In genomic region chr1:14371806-14372497, GRCh38 we compare ENCODE assay signal across 19 cellular contexts.
A peak's percentile ranks its signal among the peaks of the same experiment; 100 is the strongest.
DNase-seq lines count a peak whose midpoint lies in the region; ATAC-seq and TF ChIP-seq lines count a peak whose summit lies in the region.
"Had no signal": no experiment of that assay in that cellular context is flagged by ENCODE, and none has a peak within 500 bp of the region (broad histone marks: within the 10 kb centered on the region; RNA-seq: fewer than 3 reads in every experiment).

No MANE protein-coding gene starts in this region.

- no peak overlapping the region for H3K4ac ChIP-seq in IMR-90 (ENCODE audit: low read depth, low read length)

- no peak overlapping the region for H3K18ac ChIP-seq in IMR-90 (ENCODE audit: low read depth, low read length)

- no peak overlapping the region for H2BK120ac ChIP-seq in IMR-90 (ENCODE audit: low read depth, low read length)

- no peak overlapping the region for H2BK15ac ChIP-seq in IMR-90 (ENCODE audit: low read depth, low read length)

- H2AK9ac ChIP-seq in IMR-90 (replicated peaks; ENCODE audit: low read depth, low read length, poor library complexity), result no peak overlapping the region

- H3K4me2 ChIP-seq in IMR-90 (ENCODE audit: low read depth, low read length) (no peak overlapping the region), MM.1S (ENCODE audit: low read depth, low read length) (no peak overlapping the region)
- H3K4me2 ChIP-seq: BLaER1 had no signal

- H4K20me1 ChIP-seq in IMR-90 (ENCODE audit: insufficient read depth, low read length) (no peaks in the 10 kb centered on the region), MM.1S (ENCODE audit: insufficient read depth, low read length) (no peaks in the 10 kb centered on the region)
- H4K20me1 ChIP-seq: BLaER1 had no signal

- no peak overlapping the region for H2BK5ac ChIP-seq in IMR-90 (ENCODE audit: low read depth, low read length, poor library complexity, severe bottlenecking)

- no peaks in the 10 kb centered on the region for H3K9me3 ChIP-seq in IMR-90 (ENCODE audit: control insufficient read depth, insufficient read depth, low read length)
- 0 out of 2 replicates have a peak, but pooled peaks cover 3% of the 10 kb centered on the region for H3K9me3 ChIP-seq in MM.1S (replicated peaks; ENCODE audit: insufficient read depth, low read length)
- H3K9me3 ChIP-seq in heart right ventricle, result no peaks in the 10 kb centered on the region
- H3K9me3 ChIP-seq: BLaER1 had no signal

- peaks cover 0 to 2% (median 0%) of the 10 kb centered on the region in 5 experiments for H3K9me3 Mint-ChIP-seq in brain

- ATAC-seq in IMR-90 (ENCODE audit: low read depth) (peak; percentile 35), left ventricle myocardium superior (no peak), heart right ventricle (no peak)
- ATAC-seq: GM12878, K562, SK-N-SH treated with all-trans-retinoic acid at 6 μM for 48 hours had no signal

- in situ Hi-C loops in IMR-90 (cut with MboI; ENCODE audit: low sequenced_read_pairs), result no loop called here

- TF ChIP-seq POLR2A in IMR-90 (IDR thresholded peaks at IDR 0.05; ENCODE audit: low read depth, low read length), result no peak

- H3K9me1 ChIP-seq in IMR-90 (ENCODE audit: insufficient read depth, low read length), result no peaks in the 10 kb centered on the region

- dilution Hi-C loops in IMR-90 (cut with HindIII; ENCODE audit: low sequenced_read_pairs, unreplicated experiment), result no loop called here

- H3K27ac ChIP-seq in IMR-90 (ENCODE audit: insufficient read depth, low read length) (no peak overlapping the region), MM.1S (ENCODE audit: low read length) (no peak overlapping the region), heart right ventricle (no peak overlapping the region)
- H3K27ac ChIP-seq: BLaER1 had no signal

- TF ChIP-seq CTCF in IMR-90 (conservative IDR thresholded peaks at IDR 0.05; ENCODE audit: low read depth, low read length) (no peak), brain (conservative IDR thresholded peaks at IDR 0.05) (no peak), MM.1S (IDR thresholded peaks at IDR 0.05; ENCODE audit: low read length) (no peak), heart right ventricle (IDR thresholded peaks at IDR 0.05) (no peak)

- H3K4me1 Mint-ChIP-seq in brain, result peaks cover 61% of the 10 kb centered on the region
- H3K4me1 Mint-ChIP-seq: CD8-positive, alpha-beta memory T cell had no signal

- no peaks in the 10 kb centered on the region for H3K36me3 Mint-ChIP-seq in brain
- H3K36me3 Mint-ChIP-seq: CD8-positive, alpha-beta memory T cell had no signal

- POLR2A ChIA-PET in IMR-90 (lab: Charles Lee; ENCODE audit: unreplicated experiment), result no interaction called here

- intact Hi-C loops in IMR-90 (cut with micrococcal nuclease) (no loop called here), left ventricle myocardium superior (cut with micrococcal nuclease) (no loop called here), heart right ventricle (cut with DNase I) (no loop called here)

- BruUV-seq in IMR-90 (replicated peaks; lab: Mats Ljungman, UMichigan), result no TSS peak

- H3K4me3 Mint-ChIP-seq in brain, result peak overlapping the region in 2 of 5 experiments; percentile 58 to 73
- H3K4me3 Mint-ChIP-seq: CD8-positive, alpha-beta memory T cell had no signal

- TF ChIP-seq RAD21 in IMR-90 (IDR thresholded peaks at IDR 0.05; ENCODE audit: low read length), result no peak

- H3K4me1 ChIP-seq in IMR-90 (ENCODE audit: control insufficient read depth, insufficient read depth, low read length) (peaks cover 2% of the 10 kb centered on the region; the same call in 1 of the 2 replicates), MM.1S (ENCODE audit: low read length) (peaks cover 33% of the 10 kb centered on the region), heart right ventricle (no peaks in the 10 kb centered on the region)

- 0 out of 2 replicates have a peak, but pooled peaks cover 4% of the 10 kb centered on the region for H3K79me2 ChIP-seq in MM.1S (ENCODE audit: low read length)

- H4K91ac ChIP-seq in IMR-90 (ENCODE audit: insufficient read depth, low read depth, low read length), result no peak overlapping the region

- peaks cover 5% of the 10 kb centered on the region for H3K27me3 Mint-ChIP-seq in brain

- H3F3A ChIP-seq in MM.1S (ENCODE audit: insufficient read depth, low read length), result peaks cover 14% of the 10 kb centered on the region

- H2BK20ac ChIP-seq in IMR-90 (ENCODE audit: low read depth, low read length), result no peak overlapping the region

- no CpG with 5 or more reads among the region's 6 CpGs for WGBS in IMR-90 (ENCODE audit: extremely low coverage in 2 of 2, insufficient read length in 1 of 2), 2 experiments
- WGBS in heart right ventricle, 2 donors, result 65% methylated on average over 6 of the region's 6 CpGs

- H3K36me3 ChIP-seq in IMR-90 (ENCODE audit: control insufficient read depth, insufficient read depth, low read length), result no peaks in the 10 kb centered on the region
- H3K36me3 ChIP-seq in MM.1S (replicated peaks; ENCODE audit: insufficient read depth, low read length), result no peaks in the 10 kb centered on the region
- no peaks in the 10 kb centered on the region for H3K36me3 ChIP-seq in heart right ventricle
- H3K36me3 ChIP-seq: BLaER1 had no signal

- no peak overlapping the region for H4K8ac ChIP-seq in IMR-90 (ENCODE audit: low read depth in 2 of 2, low read length in 2 of 2)

- no peaks in the 10 kb centered on the region for H3K9me2 ChIP-seq in MM.1S (replicated peaks; ENCODE audit: insufficient read depth, low read length)

- H3K79me1 ChIP-seq in IMR-90 (ENCODE audit: low read depth in 1 of 2, low read length in 2 of 2), result no peaks in the 10 kb centered on the region

- H3K14ac ChIP-seq in IMR-90 (replicated peaks; ENCODE audit: low read depth, low read length), result no peak overlapping the region

- no peak overlapping the region for H3K23ac ChIP-seq in IMR-90 (ENCODE audit: low read depth, low read length)

- H2AK5ac ChIP-seq in IMR-90 (ENCODE audit: low read depth, low read length), result no peak overlapping the region

- no peak overlapping the region for H2AFZ ChIP-seq in IMR-90 (replicated peaks; ENCODE audit: low read length, poor library complexity)
- H2AFZ ChIP-seq in MM.1S (ENCODE audit: low read length), result no peak overlapping the region

- H3K27ac Mint-ChIP-seq in brain, result peak overlapping the region in 4 of 5 experiments; percentile 39 to 90 (median 69)
- H3K27ac Mint-ChIP-seq: CD8-positive, alpha-beta memory T cell had no signal

- H3K27me3 ChIP-seq in IMR-90 (ENCODE audit: control insufficient read depth, insufficient read depth, low read length) (no peaks in the 10 kb centered on the region; the same call in 1 of the 2 replicates), MM.1S (replicated peaks; ENCODE audit: insufficient read depth, low read length) (no peaks in the 10 kb centered on the region), heart right ventricle (peaks cover 0 to 39% (median 28%) of the 10 kb centered on the region in 7 donors)
- H3K27me3 ChIP-seq: BLaER1 had no signal

- DNase-seq in IMR-90 (no peak), fibroblast of peridontal ligament (ENCODE audit: extremely low read depth) (peak; percentile 59), occipital lobe (lab: John Stamatoyannopoulos, UW) (no peak), left ventricle myocardium superior (no peak), MM.1S (no peak), heart right ventricle (no peak)
- DNase-seq: CD8-positive, alpha-beta memory T cell; DMS79 treated with DMSO at 0.1 percent for 48 hours; HCEC 1CT; NCI-H1048; NCI-H2081 treated with DMSO at 0.1 percent for 48 hours; NCI-H510A; NCI-H774; SHP77 treated with DMSO at 0.1 percent for 48 hours had no signal

- H3K9ac ChIP-seq in IMR-90 (ENCODE audit: low read depth, low read length), result no peak overlapping the region
- no peak overlapping the region for H3K9ac ChIP-seq in MM.1S (ENCODE audit: low read length)
- H3K9ac ChIP-seq: BLaER1 had no signal

- no peak overlapping the region for H3K56ac ChIP-seq in IMR-90 (ENCODE audit: extremely low read depth, insufficient read depth, low read length)

- no peak overlapping the region for H4K5ac ChIP-seq in IMR-90 (ENCODE audit: low read depth, low read length)

- CTCF ChIA-PET in IMR-90 (lab: Yijun Ruan, JAX), result no interaction called here

- H3K4me3 ChIP-seq in IMR-90 (ENCODE audit: insufficient read depth, low read depth, low read length) (no peak overlapping the region), MM.1S (ENCODE audit: low read length) (no peak overlapping the region), heart right ventricle (no peak overlapping the region)
- H3K4me3 ChIP-seq: BLaER1, GM12878, K562 had no signal

TF ChIP-seq in IMR-90, 13 proteins besides CTCF, POLR2A, EP300 and RAD21 (continues in another document):
- TF ChIP-seq, protein P1, sequence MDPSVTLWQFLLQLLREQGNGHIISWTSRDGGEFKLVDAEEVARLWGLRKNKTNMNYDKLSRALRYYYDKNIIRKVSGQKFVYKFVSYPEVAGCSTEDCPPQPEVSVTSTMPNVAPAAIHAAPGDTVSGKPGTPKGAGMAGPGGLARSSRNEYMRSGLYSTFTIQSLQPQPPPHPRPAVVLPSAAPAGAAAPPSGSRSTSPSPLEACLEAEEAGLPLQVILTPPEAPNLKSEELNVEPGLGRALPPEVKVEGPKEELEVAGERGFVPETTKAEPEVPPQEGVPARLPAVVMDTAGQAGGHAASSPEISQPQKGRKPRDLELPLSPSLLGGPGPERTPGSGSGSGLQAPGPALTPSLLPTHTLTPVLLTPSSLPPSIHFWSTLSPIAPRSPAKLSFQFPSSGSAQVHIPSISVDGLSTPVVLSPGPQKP (IDR thresholded peaks at IDR 0.05; ENCODE audit: borderline replicate concordance, low read depth, low read length), result no peak
- TF ChIP-seq MXI1 (IDR thresholded peaks at IDR 0.05; ENCODE audit: borderline replicate concordance, low read depth, low read length) (no peak), CHD1 (IDR thresholded peaks at IDR 0.05; ENCODE audit: low read depth, low read length) (no peak), SMC3 (IDR thresholded peaks at IDR 0.05; ENCODE audit: low read depth, low read length) (no peak), FOS (IDR thresholded peaks at IDR 0.05; ENCODE audit: low read depth, low read length) (no peak), RCOR1 (IDR thresholded peaks at IDR 0.05; ENCODE audit: insufficient replicate concordance, low read length) (no peak), MAFK (IDR thresholded peaks at IDR 0.05; ENCODE audit: low read depth, low read length) (no peak), RFX5 (IDR thresholded peaks at IDR 0.05; ENCODE audit: low read depth, low read length) (no peak), NFE2L2 (IDR thresholded peaks at IDR 0.05; ENCODE audit: low read depth, low read length) (no peak), BHLHE40 (IDR thresholded peaks at IDR 0.05; ENCODE audit: low read depth, low read length) (no peak), CEBPB (IDR thresholded peaks at IDR 0.05; ENCODE audit: low read depth, low read length) (no peak), USF2 (IDR thresholded peaks at IDR 0.05; ENCODE audit: low read depth, low read length) (no peak)
